ENCODE assay signal across 1 cellular context in the genomic region with DNA sequence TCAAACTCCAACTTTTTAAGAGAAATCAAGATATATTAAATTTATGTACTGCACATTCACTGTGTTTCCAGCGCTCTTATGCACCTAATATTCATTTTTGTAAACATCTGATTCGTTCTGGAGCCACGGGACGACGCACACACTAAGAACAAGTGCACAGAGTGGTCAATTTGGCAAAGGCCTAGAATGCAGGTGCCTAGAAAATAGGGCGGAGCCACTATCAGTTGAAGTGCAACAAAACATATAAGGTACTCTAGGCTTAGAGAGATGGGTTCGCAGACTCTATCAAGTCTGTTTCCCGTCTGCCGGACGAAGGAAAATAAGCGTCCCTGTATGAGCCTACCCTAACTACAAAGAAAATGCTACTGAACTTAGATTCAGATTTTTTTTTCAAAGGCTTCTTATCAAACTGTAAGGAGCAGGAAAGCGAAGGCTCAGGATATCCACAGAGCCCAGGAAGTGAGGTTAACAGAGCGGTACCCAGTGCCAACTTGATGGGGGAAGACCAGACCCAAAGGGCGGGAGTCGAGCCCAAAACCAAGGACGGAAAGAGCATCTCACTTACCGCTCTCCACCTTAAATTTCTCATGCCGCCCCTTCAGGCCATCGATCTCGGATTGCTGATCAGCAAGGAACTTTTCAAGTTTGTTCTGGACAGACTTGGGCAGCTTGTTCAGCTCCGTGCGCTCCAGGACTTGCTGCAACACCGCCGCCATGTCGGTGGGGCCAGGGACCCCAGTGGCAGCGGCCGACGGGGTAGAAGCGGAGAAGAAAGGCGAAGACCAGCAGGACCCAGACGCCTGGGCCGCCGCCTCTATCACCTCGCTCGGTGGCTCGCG.
TF ChIP-seq lines count a peak whose summit lies in the region.

No MANE protein-coding gene starts in this region.

TF ChIP-seq in K562, 482 proteins besides CTCF, POLR2A, EP300 and RAD21 (continued from another document):
- TF ChIP-seq CHD7 (IDR thresholded peaks at IDR 0.05; ENCODE audit: low read depth, low read length) (no peak), ZNF76 (CRISPR knock-in tag; IDR thresholded peaks at IDR 0.05; ENCODE audit: borderline replicate concordance) (peak; percentile 41; the same call in 1 of the 2 replicates), NFYB (IDR thresholded peaks at IDR 0.05; ENCODE audit: extremely low read depth, insufficient read length) (peak; percentile 29), TCF15 (CRISPR knock-in tag; IDR thresholded peaks at IDR 0.05) (peak; percentile 74; the same call in 1 of the 2 replicates), MBD2 (IDR thresholded peaks at IDR 0.05; ENCODE audit: borderline replicate concordance, low read depth) (0 out of 2 replicates have a peak, but pooled peaks have one; percentile 20), NKRF (IDR thresholded peaks at IDR 0.05; ENCODE audit: borderline replicate concordance) (peak; percentile 57; the same call in 1 of the 2 replicates), ZNF134 (CRISPR knock-in tag; conservative IDR thresholded peaks at IDR 0.05) (0 out of 2 replicates have a peak, but pooled peaks have one; percentile 12), BHLHE40 (IDR thresholded peaks at IDR 0.05; ENCODE audit: low read length) (0 out of 2 replicates have a peak, but pooled peaks have one; percentile 8), SAP30 (IDR thresholded peaks at IDR 0.05; ENCODE audit: borderline replicate concordance, insufficient read depth, low read depth, low read length, poor library complexity, severe bottlenecking) (peak; percentile 47), RCOR1 (IDR thresholded peaks at IDR 0.05; ENCODE audit: borderline replicate concordance in 1 of 2, low read depth in 2 of 2, low read length in 2 of 2) (no peak), MTA3 (IDR thresholded peaks at IDR 0.05; ENCODE audit: borderline replicate concordance) (0 out of 2 replicates have a peak, but pooled peaks have one; percentile 9), RB1 (IDR thresholded peaks at IDR 0.05; ENCODE audit: low read depth) (peak; percentile 68; the same call in 1 of the 2 replicates), ERF (CRISPR knock-in tag; IDR thresholded peaks at IDR 0.05) (peak; percentile 86; the same call in 1 of the 2 replicates), CREM (IDR thresholded peaks at IDR 0.05; ENCODE audit: low read depth) (peak; percentile 67), YY1 (IDR thresholded peaks at IDR 0.05; ENCODE audit: borderline replicate concordance in 1 of 3, control insufficient read depth in 1 of 3, extremely low read depth in 1 of 3, insufficient read depth in 3 of 3, insufficient read length in 1 of 3, insufficient replicate concordance in 2 of 3, low read depth in 1 of 3, low read length in 2 of 3) (peak; percentile 33 to 86 (median 76)), NCOA4 (IDR thresholded peaks at IDR 0.05; ENCODE audit: partially characterized antibody) (no peak), SMARCC2 (IDR thresholded peaks at IDR 0.05; ENCODE audit: low read depth) (0 out of 2 replicates have a peak, but pooled peaks have one; percentile 59), ZNF57 (CRISPR knock-in tag; IDR thresholded peaks at IDR 0.05) (0 out of 2 replicates have a peak, but pooled peaks have one; percentile 25), FOS (IDR thresholded peaks at IDR 0.05; ENCODE audit: extremely low read depth, insufficient read length) (peak; percentile 26), TOE1 (IDR thresholded peaks at IDR 0.05; ENCODE audit: borderline replicate concordance) (no peak), TOE1 (CRISPR knock-in tag; IDR thresholded peaks at IDR 0.05; ENCODE audit: borderline replicate concordance, low read depth) (no peak), SETDB1 (IDR thresholded peaks at IDR 0.05; ENCODE audit: low read length) (no peak), FOXK2 (conservative IDR thresholded peaks at IDR 0.05 in 1 of 2, IDR thresholded peaks at IDR 0.05 in 1 of 2; ENCODE audit: low read depth in 2 of 2) (peak; percentile 62 to 76), TBP (optimal IDR thresholded peaks at IDR 0.05; ENCODE audit: low read depth, low read length) (no peak), ZBTB7A (IDR thresholded peaks at IDR 0.05; ENCODE audit: borderline replicate concordance, control insufficient read depth, low read depth, low read length) (peak; percentile 34; the same call in 1 of the 2 replicates), HDAC2 (IDR thresholded peaks at IDR 0.05) (peak; percentile 40; the same call in 1 of the 2 replicates)
- TF ChIP-seq, protein P1, sequence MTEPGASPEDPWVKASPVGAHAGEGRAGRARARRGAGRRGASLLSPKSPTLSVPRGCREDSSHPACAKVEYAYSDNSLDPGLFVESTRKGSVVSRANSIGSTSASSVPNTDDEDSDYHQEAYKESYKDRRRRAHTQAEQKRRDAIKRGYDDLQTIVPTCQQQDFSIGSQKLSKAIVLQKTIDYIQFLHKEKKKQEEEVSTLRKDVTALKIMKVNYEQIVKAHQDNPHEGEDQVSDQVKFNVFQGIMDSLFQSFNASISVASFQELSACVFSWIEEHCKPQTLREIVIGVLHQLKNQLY (CRISPR knock-in tag; conservative IDR thresholded peaks at IDR 0.05) = peak in 1 of 2 experiments; percentile 86; a peak in 1 of 4 replicates
